In the genomic region with DNA sequence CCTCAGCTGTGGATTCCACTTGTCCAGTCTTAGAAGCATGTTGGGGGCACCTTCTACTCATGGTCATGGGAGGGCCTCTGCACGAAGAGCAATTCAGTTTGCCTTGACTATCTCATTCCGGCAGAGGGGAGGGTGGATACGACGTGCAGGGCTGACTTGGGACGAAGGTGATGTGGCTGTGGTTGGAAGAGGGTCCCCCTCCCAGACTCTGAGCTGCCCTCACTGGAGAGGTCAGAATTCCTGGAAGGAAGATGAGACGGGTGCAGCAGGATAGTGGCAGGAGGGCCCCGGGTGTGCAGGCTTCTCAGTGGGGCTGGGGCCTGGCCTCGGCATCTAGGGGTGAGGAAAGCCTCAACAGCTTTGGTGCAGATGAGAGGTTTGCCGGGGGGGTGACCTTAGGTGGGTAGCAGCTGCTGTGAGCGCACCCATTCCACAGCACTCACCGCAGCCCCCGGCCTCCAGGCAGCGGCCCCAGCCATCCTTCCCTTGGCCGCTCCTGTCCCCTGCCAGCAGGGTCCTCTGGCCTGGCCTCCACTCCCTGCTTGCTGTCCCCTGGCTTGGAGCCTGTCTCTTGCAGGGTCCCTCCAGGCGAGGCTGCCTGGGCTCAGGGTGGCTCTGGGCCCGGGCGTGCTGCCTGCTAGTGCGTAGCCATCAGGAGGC, we compare ENCODE assay signal across 1 cellular context.
TF ChIP-seq lines count a peak whose summit lies in the region.

No MANE protein-coding gene starts in this region.

TF ChIP-seq in H1, 55 proteins besides CTCF, POLR2A, EP300 and RAD21:
- TF ChIP-seq, protein P1, sequence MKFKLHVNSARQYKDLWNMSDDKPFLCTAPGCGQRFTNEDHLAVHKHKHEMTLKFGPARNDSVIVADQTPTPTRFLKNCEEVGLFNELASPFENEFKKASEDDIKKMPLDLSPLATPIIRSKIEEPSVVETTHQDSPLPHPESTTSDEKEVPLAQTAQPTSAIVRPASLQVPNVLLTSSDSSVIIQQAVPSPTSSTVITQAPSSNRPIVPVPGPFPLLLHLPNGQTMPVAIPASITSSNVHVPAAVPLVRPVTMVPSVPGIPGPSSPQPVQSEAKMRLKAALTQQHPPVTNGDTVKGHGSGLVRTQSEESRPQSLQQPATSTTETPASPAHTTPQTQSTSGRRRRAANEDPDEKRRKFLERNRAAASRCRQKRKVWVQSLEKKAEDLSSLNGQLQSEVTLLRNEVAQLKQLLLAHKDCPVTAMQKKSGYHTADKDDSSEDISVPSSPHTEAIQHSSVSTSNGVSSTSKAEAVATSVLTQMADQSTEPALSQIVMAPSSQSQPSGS (IDR thresholded peaks at IDR 0.05; ENCODE audit: low read length), result no peak
- no peak for TF ChIP-seq JUN (IDR thresholded peaks at IDR 0.05; ENCODE audit: low read depth, low read length)
- no peak for TF ChIP-seq TAF7 (optimal IDR thresholded peaks at IDR 0.05; ENCODE audit: borderline replicate concordance, low read depth, low read length)
- no peak for TF ChIP-seq FOSL1 (IDR thresholded peaks at IDR 0.05; ENCODE audit: insufficient read depth, low read depth, low read length)
- TF ChIP-seq TBP (IDR thresholded peaks at IDR 0.05; ENCODE audit: low read depth, low read length), result no peak
- no peak for TF ChIP-seq KDM1A (IDR thresholded peaks at IDR 0.05; ENCODE audit: borderline replicate concordance, low read length)
- TF ChIP-seq PHF8 (conservative IDR thresholded peaks at IDR 0.05; ENCODE audit: low read depth, low read length), result no peak
- TF ChIP-seq, protein P2, sequence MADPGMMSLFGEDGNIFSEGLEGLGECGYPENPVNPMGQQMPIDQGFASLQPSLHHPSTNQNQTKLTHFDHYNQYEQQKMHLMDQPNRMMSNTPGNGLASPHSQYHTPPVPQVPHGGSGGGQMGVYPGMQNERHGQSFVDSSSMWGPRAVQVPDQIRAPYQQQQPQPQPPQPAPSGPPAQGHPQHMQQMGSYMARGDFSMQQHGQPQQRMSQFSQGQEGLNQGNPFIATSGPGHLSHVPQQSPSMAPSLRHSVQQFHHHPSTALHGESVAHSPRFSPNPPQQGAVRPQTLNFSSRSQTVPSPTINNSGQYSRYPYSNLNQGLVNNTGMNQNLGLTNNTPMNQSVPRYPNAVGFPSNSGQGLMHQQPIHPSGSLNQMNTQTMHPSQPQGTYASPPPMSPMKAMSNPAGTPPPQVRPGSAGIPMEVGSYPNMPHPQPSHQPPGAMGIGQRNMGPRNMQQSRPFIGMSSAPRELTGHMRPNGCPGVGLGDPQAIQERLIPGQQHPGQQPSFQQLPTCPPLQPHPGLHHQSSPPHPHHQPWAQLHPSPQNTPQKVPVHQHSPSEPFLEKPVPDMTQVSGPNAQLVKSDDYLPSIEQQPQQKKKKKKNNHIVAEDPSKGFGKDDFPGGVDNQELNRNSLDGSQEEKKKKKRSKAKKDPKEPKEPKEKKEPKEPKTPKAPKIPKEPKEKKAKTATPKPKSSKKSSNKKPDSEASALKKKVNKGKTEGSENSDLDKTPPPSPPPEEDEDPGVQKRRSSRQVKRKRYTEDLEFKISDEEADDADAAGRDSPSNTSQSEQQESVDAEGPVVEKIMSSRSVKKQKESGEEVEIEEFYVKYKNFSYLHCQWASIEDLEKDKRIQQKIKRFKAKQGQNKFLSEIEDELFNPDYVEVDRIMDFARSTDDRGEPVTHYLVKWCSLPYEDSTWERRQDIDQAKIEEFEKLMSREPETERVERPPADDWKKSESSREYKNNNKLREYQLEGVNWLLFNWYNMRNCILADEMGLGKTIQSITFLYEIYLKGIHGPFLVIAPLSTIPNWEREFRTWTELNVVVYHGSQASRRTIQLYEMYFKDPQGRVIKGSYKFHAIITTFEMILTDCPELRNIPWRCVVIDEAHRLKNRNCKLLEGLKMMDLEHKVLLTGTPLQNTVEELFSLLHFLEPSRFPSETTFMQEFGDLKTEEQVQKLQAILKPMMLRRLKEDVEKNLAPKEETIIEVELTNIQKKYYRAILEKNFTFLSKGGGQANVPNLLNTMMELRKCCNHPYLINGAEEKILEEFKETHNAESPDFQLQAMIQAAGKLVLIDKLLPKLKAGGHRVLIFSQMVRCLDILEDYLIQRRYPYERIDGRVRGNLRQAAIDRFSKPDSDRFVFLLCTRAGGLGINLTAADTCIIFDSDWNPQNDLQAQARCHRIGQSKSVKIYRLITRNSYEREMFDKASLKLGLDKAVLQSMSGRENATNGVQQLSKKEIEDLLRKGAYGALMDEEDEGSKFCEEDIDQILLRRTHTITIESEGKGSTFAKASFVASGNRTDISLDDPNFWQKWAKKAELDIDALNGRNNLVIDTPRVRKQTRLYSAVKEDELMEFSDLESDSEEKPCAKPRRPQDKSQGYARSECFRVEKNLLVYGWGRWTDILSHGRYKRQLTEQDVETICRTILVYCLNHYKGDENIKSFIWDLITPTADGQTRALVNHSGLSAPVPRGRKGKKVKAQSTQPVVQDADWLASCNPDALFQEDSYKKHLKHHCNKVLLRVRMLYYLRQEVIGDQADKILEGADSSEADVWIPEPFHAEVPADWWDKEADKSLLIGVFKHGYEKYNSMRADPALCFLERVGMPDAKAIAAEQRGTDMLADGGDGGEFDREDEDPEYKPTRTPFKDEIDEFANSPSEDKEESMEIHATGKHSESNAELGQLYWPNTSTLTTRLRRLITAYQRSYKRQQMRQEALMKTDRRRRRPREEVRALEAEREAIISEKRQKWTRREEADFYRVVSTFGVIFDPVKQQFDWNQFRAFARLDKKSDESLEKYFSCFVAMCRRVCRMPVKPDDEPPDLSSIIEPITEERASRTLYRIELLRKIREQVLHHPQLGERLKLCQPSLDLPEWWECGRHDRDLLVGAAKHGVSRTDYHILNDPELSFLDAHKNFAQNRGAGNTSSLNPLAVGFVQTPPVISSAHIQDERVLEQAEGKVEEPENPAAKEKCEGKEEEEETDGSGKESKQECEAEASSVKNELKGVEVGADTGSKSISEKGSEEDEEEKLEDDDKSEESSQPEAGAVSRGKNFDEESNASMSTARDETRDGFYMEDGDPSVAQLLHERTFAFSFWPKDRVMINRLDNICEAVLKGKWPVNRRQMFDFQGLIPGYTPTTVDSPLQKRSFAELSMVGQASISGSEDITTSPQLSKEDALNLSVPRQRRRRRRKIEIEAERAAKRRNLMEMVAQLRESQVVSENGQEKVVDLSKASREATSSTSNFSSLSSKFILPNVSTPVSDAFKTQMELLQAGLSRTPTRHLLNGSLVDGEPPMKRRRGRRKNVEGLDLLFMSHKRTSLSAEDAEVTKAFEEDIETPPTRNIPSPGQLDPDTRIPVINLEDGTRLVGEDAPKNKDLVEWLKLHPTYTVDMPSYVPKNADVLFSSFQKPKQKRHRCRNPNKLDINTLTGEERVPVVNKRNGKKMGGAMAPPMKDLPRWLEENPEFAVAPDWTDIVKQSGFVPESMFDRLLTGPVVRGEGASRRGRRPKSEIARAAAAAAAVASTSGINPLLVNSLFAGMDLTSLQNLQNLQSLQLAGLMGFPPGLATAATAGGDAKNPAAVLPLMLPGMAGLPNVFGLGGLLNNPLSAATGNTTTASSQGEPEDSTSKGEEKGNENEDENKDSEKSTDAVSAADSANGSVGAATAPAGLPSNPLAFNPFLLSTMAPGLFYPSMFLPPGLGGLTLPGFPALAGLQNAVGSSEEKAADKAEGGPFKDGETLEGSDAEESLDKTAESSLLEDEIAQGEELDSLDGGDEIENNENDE (IDR thresholded peaks at IDR 0.05; ENCODE audit: insufficient replicate concordance, low read length), result no peak
- TF ChIP-seq RXRA (IDR thresholded peaks at IDR 0.05; ENCODE audit: insufficient read depth, low read depth, low read length), result no peak
- no peak for TF ChIP-seq KDM4A (IDR thresholded peaks at IDR 0.05; ENCODE audit: low read depth, low read length, severe bottlenecking)
- TF ChIP-seq SRF (IDR thresholded peaks at IDR 0.05; ENCODE audit: low read depth, low read length), result no peak
- TF ChIP-seq EGR1 (IDR thresholded peaks at IDR 0.05; ENCODE audit: borderline replicate concordance, low read depth, low read length), result no peak
- TF ChIP-seq TCF12 (IDR thresholded peaks at IDR 0.05; ENCODE audit: low read depth, low read length), result no peak
- TF ChIP-seq BRCA1 (IDR thresholded peaks at IDR 0.05; ENCODE audit: low read depth, low read length), result no peak
- no peak for TF ChIP-seq CBX8 (IDR thresholded peaks at IDR 0.05; ENCODE audit: borderline replicate concordance, low read depth, low read length)
- TF ChIP-seq KDM5A (IDR thresholded peaks at IDR 0.05; ENCODE audit: low read length), result no peak
- TF ChIP-seq NRF1 (IDR thresholded peaks at IDR 0.05; ENCODE audit: low read depth, low read length), result no peak
- TF ChIP-seq RNF2 (IDR thresholded peaks at IDR 0.05; ENCODE audit: borderline replicate concordance, low read depth, low read length, missing control alignments, poor library complexity, severe bottlenecking), result no peak
TF ChIP-seq in H1: peak in this region for 0.
